In the genomic region with DNA sequence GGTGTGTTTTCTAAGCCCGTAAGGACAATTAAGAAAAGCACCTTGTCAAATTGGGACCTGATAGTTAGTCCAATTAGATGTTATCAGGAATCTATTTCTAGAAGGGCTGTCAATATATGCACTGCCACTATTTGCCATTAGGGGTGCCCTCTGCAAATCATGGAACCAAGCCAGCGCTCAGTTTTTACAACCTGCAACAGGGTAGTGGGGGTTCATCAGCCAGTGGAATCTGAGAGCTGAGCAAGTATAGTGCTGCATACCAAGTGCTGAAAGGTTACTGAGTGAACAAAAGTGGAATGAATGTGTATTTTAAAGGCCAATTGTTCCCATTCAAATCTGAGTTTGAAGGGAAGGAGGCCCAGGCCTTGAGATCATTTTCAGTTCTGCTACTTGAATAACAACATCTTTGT, we compare ENCODE assay signal across 8 cellular contexts. TPM values are rescaled to one million over a fixed set of nuclear protein-coding genes. Genes with fewer than 3 reads are reported as not detected.
DNase-seq lines count a peak whose midpoint lies in the region; ATAC-seq and TF ChIP-seq lines count a peak whose summit lies in the region.

No MANE protein-coding gene starts in this region.

- no peaks in the 10 kb centered on the region for H3K9me3 Mint-ChIP-seq in stimulated activated naive B cell treated with anti-CD40 and anti-IgM and Interleukin-4, amounts not matched to agents 10 μg/mL and 1 μg/mL and 100 μg/mL, for 72 hours

- peaks cover 0 to 5% of the 10 kb centered on the region in 2 donors for H3K36me3 Mint-ChIP-seq in stimulated activated naive B cell treated with anti-CD40 and anti-IgM and Interleukin-4, amounts not matched to agents 10 μg/mL and 1 μg/mL and 100 μg/mL, for 72 hours

- peak; percentile 95 to 97 for ATAC-seq in stimulated activated naive B cell treated with anti-CD40 and anti-IgM and Interleukin-4, amounts not matched to agents 10 μg/mL and 1 μg/mL and 100 μg/mL, for 72 hours (replicated peaks)

- DNase-seq in SIG-M5 treated with dmso at 0.1 percent for 504 hours (lab: John Stamatoyannopoulos, UW; ENCODE audit: unreplicated experiment) (peak; percentile 58), SIG-M5 (lab: John Stamatoyannopoulos, UW) (no peak), HT1080 (ENCODE audit: low read depth) (peak; percentile 28), SK-N-MC (ENCODE audit: low read depth, low spot score) (no peak), astrocyte of the spinal cord (ENCODE audit: low read depth, low spot score) (peak; percentile 71), iris pigment epithelial cell (ENCODE audit: low read depth) (peak; percentile 63)
- peak; percentile 54 for DNase-seq in stimulated activated naive B cell treated with anti-CD40 and anti-IgM and Interleukin-4, amounts not matched to agents 10 μg/mL and 1 μg/mL and 100 μg/mL, for 72 hours
- no peak for DNase-seq in NK-92 treated with Interleukin-12 subunit alpha and Interleukin-12 subunit beta, amount 100 ng/mL, for 24 hours (lab: John Stamatoyannopoulos, UW)

- in situ Hi-C loops in astrocyte of the spinal cord (cut with HindIII; ENCODE audit: low sequenced_read_pairs) = no loop called here

- H3K36me3 ChIP-seq in SK-N-MC (ENCODE audit: insufficient read depth, low read length) = peaks cover 23% of the 10 kb centered on the region

- H3K27me3 Mint-ChIP-seq in stimulated activated naive B cell treated with anti-CD40 and anti-IgM and Interleukin-4, amounts not matched to agents 10 μg/mL and 1 μg/mL and 100 μg/mL, for 72 hours = no peaks in the 10 kb centered on the region

- no peaks in the 10 kb centered on the region for H3K9me3 ChIP-seq in SK-N-MC (ENCODE audit: low read depth, low read length)

- peak; percentile 71 for TF ChIP-seq CTCF in astrocyte of the spinal cord (IDR thresholded peaks at IDR 0.05; ENCODE audit: low read depth, low read length)

- peak overlapping the region; percentile 37 for H3K27ac Mint-ChIP-seq in stimulated activated naive B cell treated with anti-CD40 and anti-IgM and Interleukin-4, amounts not matched to agents 10 μg/mL and 1 μg/mL and 100 μg/mL, for 72 hours

- peaks cover 11 to 15% of the 10 kb centered on the region in 2 donors for H3K4me1 Mint-ChIP-seq in stimulated activated naive B cell treated with anti-CD40 and anti-IgM and Interleukin-4, amounts not matched to agents 10 μg/mL and 1 μg/mL and 100 μg/mL, for 72 hours

- peak overlapping the region; percentile 63; the same call in 1 of the 2 replicates for H3K27ac ChIP-seq in SK-N-MC

- H3K4me3 Mint-ChIP-seq in stimulated activated naive B cell treated with anti-CD40 and anti-IgM and Interleukin-4, amounts not matched to agents 10 μg/mL and 1 μg/mL and 100 μg/mL, for 72 hours = peak overlapping the region in 1 of 2 donors; percentile 9

- H3K4me3 ChIP-seq in SK-N-MC = 0 out of 2 replicates have a peak overlapping the region, but pooled peaks have one; percentile 43
- H3K4me3 ChIP-seq in astrocyte of the spinal cord (ENCODE audit: low read depth, low read length) = no peak overlapping the region

- H3K9ac ChIP-seq in SK-N-MC (ENCODE audit: insufficient read length) = no peak overlapping the region

RNA-seq across cellular contexts. Expression of a gene that starts 10.4 kb away (rescaled TPM):
- 28.2 and 44.1 TPM in 2 replicates for total RNA-seq in HT1080 (2014; rRNA removed; shearing (Covaris generic))
- 107 and 118 TPM in 2 replicates for polyA plus RNA-seq in HT1080 (2015; cell fraction: cytosol; rRNA removed)
- polyA plus RNA-seq in HT1080 (2015; cell fraction: nucleus; rRNA removed) = 46.4 and 52.0 TPM in 2 replicates

RNA-seq across cellular contexts. Expression of a gene that starts 11.0 kb away (rescaled TPM):
- 109 and 123 TPM in 2 replicates for total RNA-seq in HT1080 (2014; rRNA removed; shearing (Covaris generic))
- 94.2 and 132 TPM in 2 replicates for polyA plus RNA-seq in HT1080 (2015; cell fraction: cytosol; rRNA removed)
- polyA plus RNA-seq in HT1080 (2015; cell fraction: nucleus; rRNA removed) = 23.2 and 26.9 TPM in 2 replicates

RNA-seq across cellular contexts. Expression of a gene that starts 43.9 kb away (rescaled TPM):
- total RNA-seq in HT1080 (2014; rRNA removed; shearing (Covaris generic)) = 22.1 and 22.2 TPM in 2 replicates
- 11.6 and 13.0 TPM in 2 replicates for polyA plus RNA-seq in HT1080 (2015; cell fraction: cytosol; rRNA removed)
- polyA plus RNA-seq in HT1080 (2015; cell fraction: nucleus; rRNA removed) = 30.2 and 32.5 TPM in 2 replicates

RNA-seq across cellular contexts. Expression of a gene that starts 54.4 kb away (rescaled TPM):
- 0.77 and 1.5 TPM in 2 replicates for total RNA-seq in HT1080 (2014; rRNA removed; shearing (Covaris generic))
- 0.77 and 1.3 TPM in 2 replicates for polyA plus RNA-seq in HT1080 (2015; cell fraction: cytosol; rRNA removed)
- polyA plus RNA-seq in HT1080 (2015; cell fraction: nucleus; rRNA removed) = 1.3 and 3.7 TPM in 2 replicates

RNA-seq across cellular contexts. Expression of a gene that starts 59.3 kb away (rescaled TPM):
- total RNA-seq in HT1080 (2014; rRNA removed; shearing (Covaris generic)) = 23.4 and 28.2 TPM in 2 replicates
- 23.1 and 24.4 TPM in 2 replicates for polyA plus RNA-seq in HT1080 (2015; cell fraction: cytosol; rRNA removed)
- polyA plus RNA-seq in HT1080 (2015; cell fraction: nucleus; rRNA removed) = 20.8 and 22.4 TPM in 2 replicates

Comparison
In these comparisons a context has a peak if more than half of its experiments do, and no peak if none do; other contexts are left out.
1. DNase-seq: peak in SIG-M5 treated with dmso at 0.1 percent for 504 hours (single experiment), HT1080 (single experiment), astrocyte of the spinal cord (single experiment), iris pigment epithelial cell (single experiment) and stimulated activated naive B cell treated with anti-CD40 and anti-IgM and Interleukin-4, amounts not matched to agents 10 μg/mL and 1 μg/mL and 100 μg/mL, for 72 hours (single experiment); none in SIG-M5 (single experiment), SK-N-MC (single experiment) and NK-92 treated with Interleukin-12 subunit alpha and Interleukin-12 subunit beta, amount 100 ng/mL, for 24 hours (single experiment).